Comparison of ENCODE assay signal across 20 cellular contexts in genomic region chr15:41872166-41872747, GRCh38. TPM values are rescaled to one million over a fixed set of nuclear protein-coding genes. Genes with fewer than 3 reads are reported as not detected.
DNase-seq lines count a peak whose midpoint lies in the region; ATAC-seq and TF ChIP-seq lines count a peak whose summit lies in the region.
"Had no signal": no experiment of that assay in that cellular context is flagged by ENCODE, and none has a peak within 500 bp of the region (broad histone marks: within the 10 kb centered on the region; RNA-seq: fewer than 3 reads in every experiment).

No MANE protein-coding gene starts in this region.

- no peaks in the 10 kb centered on the region for H3K36me3 Mint-ChIP-seq in CD4-positive, CD25-positive, alpha-beta regulatory T cell
- no peaks in the 10 kb centered on the region for H3K36me3 Mint-ChIP-seq in CD8-positive, alpha-beta memory T cell
- H3K36me3 Mint-ChIP-seq in activated T-helper 17 cell treated with anti-CD3 and anti-CD28 coated beads, Interleukin-2, amount 50 U/mL, for 72 hours (ENCODE audit: low read depth): no peaks in the 10 kb centered on the region
- H3K36me3 Mint-ChIP-seq: IgD-negative memory B cell had no signal

- no peak overlapping the region for H2AFZ ChIP-seq in OCI-LY7 (ENCODE audit: low read length)

- no peak overlapping the region for H3K27ac ChIP-seq in CD4-positive, CD25-positive, alpha-beta regulatory T cell (ENCODE audit: insufficient read depth, low read length, poor library complexity, severe bottlenecking)
- H3K27ac ChIP-seq in CD8-positive, alpha-beta memory T cell (ENCODE audit: low read depth, low read length): no peak overlapping the region
- no peak overlapping the region for H3K27ac ChIP-seq in OCI-LY7 (ENCODE audit: low read depth, low read length, poor library complexity, severe bottlenecking)
- H3K27ac ChIP-seq: RWPE1 had no signal

- H3K4me3 Mint-ChIP-seq in CD4-positive, CD25-positive, alpha-beta regulatory T cell: no peak overlapping the region
- no peak overlapping the region for H3K4me3 Mint-ChIP-seq in CD8-positive, alpha-beta memory T cell
- no peak overlapping the region for H3K4me3 Mint-ChIP-seq in activated T-helper 17 cell treated with anti-CD3 and anti-CD28 coated beads, Interleukin-2, amount 50 U/mL, for 72 hours
- H3K4me3 Mint-ChIP-seq: IgD-negative memory B cell had no signal

- peak overlapping the region in 2 of 3 donors; percentile 15 to 82 for H3K27ac Mint-ChIP-seq in CD4-positive, CD25-positive, alpha-beta regulatory T cell
- H3K27ac Mint-ChIP-seq in CD8-positive, alpha-beta memory T cell: peak overlapping the region in 5 of 8 donors; percentile 18 to 69 (median 56)
- H3K27ac Mint-ChIP-seq in activated T-helper 17 cell treated with anti-CD3 and anti-CD28 coated beads, Interleukin-2, amount 50 U/mL, for 72 hours: peak overlapping the region; percentile 64
- H3K27ac Mint-ChIP-seq: IgD-negative memory B cell had no signal

- H3K36me3 ChIP-seq in CD4-positive, CD25-positive, alpha-beta regulatory T cell (ENCODE audit: control insufficient read depth, insufficient read depth, low read length): no peaks in the 10 kb centered on the region
- no peaks in the 10 kb centered on the region for H3K36me3 ChIP-seq in CD8-positive, alpha-beta memory T cell (ENCODE audit: insufficient read depth, low read length)
- H3K36me3 ChIP-seq in OCI-LY7 (ENCODE audit: insufficient read depth, low read length): no peaks in the 10 kb centered on the region
- H3K36me3 ChIP-seq: MG63 had no signal

- peaks cover 10% of the 10 kb centered on the region for H3K4me1 ChIP-seq in CD4-positive, CD25-positive, alpha-beta regulatory T cell (ENCODE audit: control insufficient read depth, insufficient read depth, low read length, poor library complexity, severe bottlenecking)
- H3K4me1 ChIP-seq in CD8-positive, alpha-beta memory T cell (ENCODE audit: insufficient read depth, low read length): peaks cover 8% of the 10 kb centered on the region
- H3K4me1 ChIP-seq in OCI-LY7 (ENCODE audit: insufficient read depth, low read length, poor library complexity, severe bottlenecking): no peaks in the 10 kb centered on the region

- POLR2A ChIA-PET in CD8-positive, alpha-beta memory T cell (lab: Charles Lee): interaction anchor here (1.8 kb wide), 1 partner anchor 23 kb away, joined by 7 read pairs; no protein-coding TSS in a partner anchor
- POLR2A ChIA-PET in OCI-LY7 (lab: Charles Lee): interaction anchor here (0.6 kb wide), 1 partner anchor 158 kb away, joined by 3 read pairs; no protein-coding TSS in a partner anchor

- H3K9me3 Mint-ChIP-seq in CD4-positive, CD25-positive, alpha-beta regulatory T cell: peaks cover 0 to 1% (median 0%) of the 10 kb centered on the region in 7 donors
- H3K9me3 Mint-ChIP-seq in CD8-positive, alpha-beta memory T cell: no peaks in the 10 kb centered on the region
- no peaks in the 10 kb centered on the region for H3K9me3 Mint-ChIP-seq in activated T-helper 17 cell treated with anti-CD3 and anti-CD28 coated beads, Interleukin-2, amount 50 U/mL, for 72 hours

- no peak overlapping the region for H3K4me3 ChIP-seq in CD4-positive, CD25-positive, alpha-beta regulatory T cell (ENCODE audit: low read depth, low read length)
- H3K4me3 ChIP-seq in CD8-positive, alpha-beta memory T cell (ENCODE audit: low read length): no peak overlapping the region
- H3K4me3 ChIP-seq in fibroblast of mammary gland (ENCODE audit: control insufficient read depth, low read depth, low read length) (no peak overlapping the region), OCI-LY7 (ENCODE audit: low read depth, low read length, poor library complexity, severe bottlenecking) (no peak overlapping the region)
- H3K4me3 ChIP-seq: MG63 had no signal

- H3K79me2 ChIP-seq in OCI-LY7 (ENCODE audit: insufficient read depth, low read depth, low read length): no peaks in the 10 kb centered on the region

- no peaks in the 10 kb centered on the region for H3K27me3 ChIP-seq in CD4-positive, CD25-positive, alpha-beta regulatory T cell (ENCODE audit: control insufficient read depth, insufficient read depth, low read length)
- no peaks in the 10 kb centered on the region for H3K27me3 ChIP-seq in CD8-positive, alpha-beta memory T cell (ENCODE audit: insufficient read depth, low read length, poor library complexity, severe bottlenecking)
- H3K27me3 ChIP-seq: MG63 had no signal

- BruUV-seq in OCI-LY7 (replicated peaks; lab: Mats Ljungman, UMichigan): no TSS peak

- H3K27me3 Mint-ChIP-seq in CD4-positive, CD25-positive, alpha-beta regulatory T cell: peaks cover 7% of the 10 kb centered on the region
- H3K27me3 Mint-ChIP-seq in CD8-positive, alpha-beta memory T cell: peaks cover 0 to 4% of the 10 kb centered on the region in 2 donors
- no peaks in the 10 kb centered on the region for H3K27me3 Mint-ChIP-seq in activated T-helper 17 cell treated with anti-CD3 and anti-CD28 coated beads, Interleukin-2, amount 50 U/mL, for 72 hours

- no peak for ATAC-seq in CD4-positive, CD25-positive, alpha-beta regulatory T cell (ENCODE audit: low read depth in 2 of 2)
- no peak for ATAC-seq in activated T-helper 17 cell treated with anti-CD3 and anti-CD28 coated beads, Interleukin-2, amount 50 U/mL, for 72 hours (replicated peaks)

- H4K20me1 ChIP-seq in OCI-LY7 (ENCODE audit: insufficient read depth, low read length): no peaks in the 10 kb centered on the region

- no peak for DNase-seq in CD4-positive, CD25-positive, alpha-beta regulatory T cell
- DNase-seq in CD8-positive, alpha-beta memory T cell: no peak
- DNase-seq in fibroblast of mammary gland (ENCODE audit: low read depth): peak; percentile 8
- DNase-seq in NCI-H187 (lab: John Stamatoyannopoulos, UW): no peak
- DNase-seq in OCI-LY7 (ENCODE audit: low spot score): no peak
- DNase-seq in NCI-H446 treated with DMSO at 0.1 percent for 48 hours (lab: John Stamatoyannopoulos, UW): no peak
- DNase-seq: C1 segment of cervical spinal cord, DND-41, H7, Karpas-422, MG63, NCI-H1048, NCI-H1436, NCI-H2029, NCI-H446, NCI-H748 treated with DMSO at 0.1 percent for 48 hours, OCI-M1 had no signal

- no peak for TF ChIP-seq CTCF in fibroblast of mammary gland (conservative IDR thresholded peaks at IDR 0.05; ENCODE audit: control insufficient read depth, insufficient read depth, low read depth, low read length)
- no peak for TF ChIP-seq CTCF in OCI-LY7 (conservative IDR thresholded peaks at IDR 0.05; ENCODE audit: low read length)

- intact Hi-C loops in OCI-LY7 (cut with micrococcal nuclease; ENCODE audit: unreplicated experiment): no loop called here

- peaks cover 0 to 18% (median 8%) of the 10 kb centered on the region in 4 donors for H3K4me1 Mint-ChIP-seq in CD4-positive, CD25-positive, alpha-beta regulatory T cell
- H3K4me1 Mint-ChIP-seq in CD8-positive, alpha-beta memory T cell: peaks cover 7 to 12% (median 9%) of the 10 kb centered on the region in 3 donors
- peaks cover 23% of the 10 kb centered on the region for H3K4me1 Mint-ChIP-seq in activated T-helper 17 cell treated with anti-CD3 and anti-CD28 coated beads, Interleukin-2, amount 50 U/mL, for 72 hours

- CTCF ChIA-PET in CD8-positive, alpha-beta memory T cell (lab: Charles Lee): no interaction called here
- CTCF ChIA-PET in OCI-LY7 (lab: Charles Lee; ENCODE audit: unreplicated experiment): interaction anchor here (0.6 kb wide), 1 partner anchor 109 kb away, joined by 3 read pairs; no protein-coding TSS in a partner anchor

- H3K9me2 ChIP-seq in OCI-LY7 (ENCODE audit: insufficient read depth, low read length): no peaks in the 10 kb centered on the region

- no peaks in the 10 kb centered on the region for H3K9me3 ChIP-seq in CD4-positive, CD25-positive, alpha-beta regulatory T cell (ENCODE audit: control insufficient read depth in 2 of 2, low read length in 2 of 2)
- no peaks in the 10 kb centered on the region for H3K9me3 ChIP-seq in CD8-positive, alpha-beta memory T cell (ENCODE audit: low read length)
- no peaks in the 10 kb centered on the region for H3K9me3 ChIP-seq in OCI-LY7 (ENCODE audit: low read length)
- H3K9me3 ChIP-seq: MG63 had no signal

- no peak overlapping the region for H3K4me2 ChIP-seq in OCI-LY7 (ENCODE audit: low read length)

RNA-seq across cellular contexts. Expression of gene SPTBN5, which starts 21.6 kb away (rescaled TPM):
- 2.7 TPM for total RNA-seq in CD4-positive, CD25-positive, alpha-beta regulatory T cell
- under 1 TPM in 1 of 4 donors, not detected in 3; 0.26 TPM for polyA plus RNA-seq in CD4-positive, CD25-positive, alpha-beta regulatory T cell
- under 1 TPM; 0.31 to 0.39 TPM for total RNA-seq in CD8-positive, alpha-beta memory T cell
- polyA plus RNA-seq in CD8-positive, alpha-beta memory T cell: not detected
- 1 to 10 TPM; 2.4 to 4.9 TPM for total RNA-seq in activated T-helper 17 cell treated with anti-CD3 and anti-CD28 coated beads, Interleukin-2, amount 50 U/mL, for 72 hours
- total RNA-seq in OCI-LY7 (2014; rRNA removed; shearing (Covaris generic)): 0.03 TPM in 2 replicates
- total RNA-seq in OCI-LY7 (2022): 0.04 and 0.17 TPM in 2 replicates
- polyA plus RNA-seq: IgD-negative memory B cell had no signal

RNA-seq across cellular contexts. Expression of gene PLA2G4B, which starts 33.6 kb away (rescaled TPM):
- 30.1 TPM for total RNA-seq in CD4-positive, CD25-positive, alpha-beta regulatory T cell
- polyA plus RNA-seq in CD4-positive, CD25-positive, alpha-beta regulatory T cell: 1 to 10 TPM in 2 of 4 donors, under 1 TPM in 2; 0.42 to 3.4 (median 1.4) TPM
- total RNA-seq in CD8-positive, alpha-beta memory T cell: 1 to 10 TPM; 5.9 to 6.8 TPM
- 3.1 TPM for polyA plus RNA-seq in CD8-positive, alpha-beta memory T cell
- total RNA-seq in activated T-helper 17 cell treated with anti-CD3 and anti-CD28 coated beads, Interleukin-2, amount 50 U/mL, for 72 hours: 1 to 10 TPM; 2.7 to 8.3 TPM
- total RNA-seq in OCI-LY7 (2014; rRNA removed; shearing (Covaris generic)): 9.4 and 11.1 TPM in 2 replicates
- 9.5 and 12.0 TPM in 2 replicates for total RNA-seq in OCI-LY7 (2022)

RNA-seq across cellular contexts. Expression of gene JMJD7, which starts 44.4 kb away (rescaled TPM):
- 42.2 TPM for total RNA-seq in CD4-positive, CD25-positive, alpha-beta regulatory T cell
- 10 to 100 TPM; 17.0 to 26.1 (median 24.5) TPM for polyA plus RNA-seq in CD4-positive, CD25-positive, alpha-beta regulatory T cell
- 10 to 100 TPM; 14.4 to 15.0 TPM for total RNA-seq in CD8-positive, alpha-beta memory T cell
- 25.5 TPM for polyA plus RNA-seq in CD8-positive, alpha-beta memory T cell
- 10 to 100 TPM; 12.0 to 16.6 TPM for total RNA-seq in activated T-helper 17 cell treated with anti-CD3 and anti-CD28 coated beads, Interleukin-2, amount 50 U/mL, for 72 hours
- total RNA-seq in OCI-LY7 (2014; rRNA removed; shearing (Covaris generic)): 3.0 and 5.4 TPM in 2 replicates
- total RNA-seq in OCI-LY7 (2022): 14.1 and 16.0 TPM in 2 replicates
